In genomic region chr16:17451835-17452234, GRCh38 we compare ENCODE assay signal across 15 cellular contexts. TPM values are rescaled to one million over a fixed set of nuclear protein-coding genes. Genes with fewer than 3 reads are reported as not detected.
DNase-seq lines count a peak whose midpoint lies in the region; TF ChIP-seq lines count a peak whose summit lies in the region.
"Had no signal": no experiment of that assay in that cellular context is flagged by ENCODE, and none has a peak within 500 bp of the region (broad histone marks: within the 10 kb centered on the region; RNA-seq: fewer than 3 reads in every experiment).

No MANE protein-coding gene starts in this region.

- H3K9me3 Mint-ChIP-seq in activated naive CD4-positive, alpha-beta T cell treated with anti-CD3 and anti-CD28 coated beads for 36 hours: no peaks in the 10 kb centered on the region
- H3K9me3 Mint-ChIP-seq in activated CD4-positive, alpha-beta memory T cell treated with anti-CD3 and anti-CD28 coated beads, Interleukin-2, amount 10 ng/mL, durations not matched to agents 7 days and 5 days: no peaks in the 10 kb centered on the region

- no peak overlapping the region for H3K27ac Mint-ChIP-seq in activated naive CD4-positive, alpha-beta T cell treated with anti-CD3 and anti-CD28 coated beads for 36 hours
- peak overlapping the region; percentile 68 for H3K27ac Mint-ChIP-seq in activated CD4-positive, alpha-beta memory T cell treated with anti-CD3 and anti-CD28 coated beads, Interleukin-2, amount 10 ng/mL, durations not matched to agents 7 days and 5 days

- H3K79me2 ChIP-seq in SK-N-SH (ENCODE audit: insufficient read depth): peaks cover 99% of the 10 kb centered on the region

- no peaks in the 10 kb centered on the region for H3K9me2 ChIP-seq in SK-N-SH

- POLR2A ChIA-PET in activated CD4-positive, alpha-beta memory T cell treated with anti-CD3 and anti-CD28 coated beads, Interleukin-2, amount 10 ng/mL, durations not matched to agents 7 days and 5 days (lab: Charles Lee): interaction anchor here (0.6 to 1.4 kb wide), 6 partner anchors 17 to 109 kb away, joined by 3 to 4 read pairs (median 3); no protein-coding TSS in a partner anchor
- POLR2A ChIA-PET in SK-N-SH (lab: Yijun Ruan, JAX): no interaction called here

- H3K4me3 ChIP-seq in NB4 (ENCODE audit: low read depth, low read length) (no peak overlapping the region), spleen (no peak overlapping the region), SK-N-SH (ENCODE audit: low read depth in 2 of 2, low read length in 1 of 2) (no peak overlapping the region)

- H3K36me3 Mint-ChIP-seq in activated naive CD4-positive, alpha-beta T cell treated with anti-CD3 and anti-CD28 coated beads for 36 hours (ENCODE audit: low read depth): peaks cover 3% of the 10 kb centered on the region
- peaks cover 34% of the 10 kb centered on the region for H3K36me3 Mint-ChIP-seq in activated CD4-positive, alpha-beta memory T cell treated with anti-CD3 and anti-CD28 coated beads, Interleukin-2, amount 10 ng/mL, durations not matched to agents 7 days and 5 days (ENCODE audit: low read depth)

- H3K4me2 ChIP-seq in SK-N-SH: no peak overlapping the region

- CTCF ChIA-PET in activated naive CD4-positive, alpha-beta T cell treated with anti-CD3 and anti-CD28 coated beads for 36 hours (lab: Charles Lee): interaction anchor here (1.5 kb wide), 1 partner anchor 11 kb away, joined by 3 read pairs; no protein-coding TSS in a partner anchor
- CTCF ChIA-PET in activated CD4-positive, alpha-beta memory T cell treated with anti-CD3 and anti-CD28 coated beads, Interleukin-2, amount 10 ng/mL, durations not matched to agents 7 days and 5 days (lab: Charles Lee): no interaction called here
- CTCF ChIA-PET in SK-N-SH (lab: Yijun Ruan, JAX): interaction anchor here (1.2 kb wide), 1 partner anchor 15 kb away, joined by 3 read pairs; no protein-coding TSS in a partner anchor

- no peaks in the 10 kb centered on the region for H3K27me3 ChIP-seq in spleen (replicated peaks in 1 of 7)
- no peaks in the 10 kb centered on the region for H3K27me3 ChIP-seq in SK-N-SH (ENCODE audit: insufficient read depth)

- peaks cover 99% of the 10 kb centered on the region for H4K20me1 ChIP-seq in SK-N-SH (ENCODE audit: insufficient read depth)

- DNase-seq in activated naive CD4-positive, alpha-beta T cell treated with anti-CD3 and anti-CD28 coated beads for 36 hours: peak; percentile 30
- no peak for DNase-seq in activated naive CD4-positive, alpha-beta T cell (lab: John Stamatoyannopoulos, UW)
- DNase-seq in NB4 (ENCODE audit: low read depth): peak; percentile 75
- DNase-seq in activated CD4-positive, alpha-beta memory T cell treated with anti-CD3 and anti-CD28 coated beads, Interleukin-2, amount 10 ng/mL, durations not matched to agents 7 days and 5 days: no peak
- DNase-seq in spleen: no peak
- no peak for DNase-seq in RKO (ENCODE audit: low spot score)
- no peak for DNase-seq in SK-N-SH
- DNase-seq in NCI-H510A (lab: John Stamatoyannopoulos, UW): no peak
- DNase-seq: ACHN; activated naive CD4-positive, alpha-beta T cell treated with Interleukin-2 at 50 U/mL for 16 hours; GDM1; hypothalamus; left cardiac atrium; NCI-H2029 treated with DMSO at 0.1 percent for 48 hours; NCI-H748 treated with DMSO at 0.1 percent for 48 hours had no signal

- TF ChIP-seq CTCF in NB4 (IDR thresholded peaks at IDR 0.05; ENCODE audit: low read depth, low read length): no peak
- TF ChIP-seq CTCF in spleen (IDR thresholded peaks at IDR 0.05 in 8 of 11, conservative IDR thresholded peaks at IDR 0.05 in 3 of 11): no peak
- TF ChIP-seq CTCF in SK-N-SH (IDR thresholded peaks at IDR 0.05): no peak

- H3K4me3 Mint-ChIP-seq in activated naive CD4-positive, alpha-beta T cell treated with anti-CD3 and anti-CD28 coated beads for 36 hours: no peak overlapping the region
- H3K4me3 Mint-ChIP-seq in activated CD4-positive, alpha-beta memory T cell treated with anti-CD3 and anti-CD28 coated beads, Interleukin-2, amount 10 ng/mL, durations not matched to agents 7 days and 5 days: no peak overlapping the region

- no peak overlapping the region for H3K9ac ChIP-seq in SK-N-SH

- H2AFZ ChIP-seq in SK-N-SH (ENCODE audit: low read depth): no peak overlapping the region

- TF ChIP-seq POLR2A in NB4 (IDR thresholded peaks at IDR 0.05; ENCODE audit: extremely low read depth, insufficient read length) (no peak), spleen (IDR thresholded peaks at IDR 0.05) (no peak)

- peaks cover 21% of the 10 kb centered on the region for H3F3A ChIP-seq in SK-N-SH (replicated peaks; ENCODE audit: insufficient read depth)

- H3K4me1 Mint-ChIP-seq in activated naive CD4-positive, alpha-beta T cell treated with anti-CD3 and anti-CD28 coated beads for 36 hours (ENCODE audit: low read depth): peaks cover 37% of the 10 kb centered on the region
- peaks cover 59% of the 10 kb centered on the region for H3K4me1 Mint-ChIP-seq in activated CD4-positive, alpha-beta memory T cell treated with anti-CD3 and anti-CD28 coated beads, Interleukin-2, amount 10 ng/mL, durations not matched to agents 7 days and 5 days

- H3K36me3 ChIP-seq in spleen (peaks cover 0 to 12% (median 0%) of the 10 kb centered on the region in 6 donors), SK-N-SH (replicated peaks in 1 of 2; ENCODE audit: control insufficient read depth in 1 of 2, insufficient read depth in 2 of 2, low read length in 1 of 2) (peaks cover 0 to 43% of the 10 kb centered on the region in 2 experiments)

- peaks cover 30 to 75% (median 52%) of the 10 kb centered on the region in 6 donors for H3K4me1 ChIP-seq in spleen
- peaks cover 0 to 24% of the 10 kb centered on the region in 2 experiments; a peak in 1 of 4 replicates for H3K4me1 ChIP-seq in SK-N-SH (ENCODE audit: control insufficient read depth in 1 of 2, insufficient read depth in 2 of 2, low read depth in 1 of 2, low read length in 1 of 2)

- H3K27me3 Mint-ChIP-seq in activated naive CD4-positive, alpha-beta T cell treated with anti-CD3 and anti-CD28 coated beads for 36 hours (ENCODE audit: low read depth): no peaks in the 10 kb centered on the region
- H3K27me3 Mint-ChIP-seq in activated CD4-positive, alpha-beta memory T cell treated with anti-CD3 and anti-CD28 coated beads, Interleukin-2, amount 10 ng/mL, durations not matched to agents 7 days and 5 days: no peaks in the 10 kb centered on the region

- H3K27ac ChIP-seq in spleen (peak overlapping the region in 6 of 8 donors; percentile 13 to 90 (median 54)), SK-N-SH (ENCODE audit: low read depth in 2 of 2, low read length in 1 of 2) (no peak overlapping the region)

- no peaks in the 10 kb centered on the region for H3K9me3 ChIP-seq in spleen
- no peaks in the 10 kb centered on the region for H3K9me3 ChIP-seq in SK-N-SH

- TF ChIP-seq EP300 in SK-N-SH (IDR thresholded peaks at IDR 0.05; ENCODE audit: borderline replicate concordance in 1 of 2, low read depth in 1 of 2, low read length in 1 of 2): no peak

- WGBS in spleen, 5 donors: 28 to 52% (median 43%) methylated on average over 3 of the region's 3 CpGs
- 87% methylated on average over 3 of the region's 3 CpGs for WGBS in SK-N-SH (ENCODE audit: low lambda C conversion rate)

- intact Hi-C loops in activated naive CD4-positive, alpha-beta T cell treated with anti-CD3 and anti-CD28 coated beads for 36 hours (cut with micrococcal nuclease): no loop called here
- intact Hi-C loops in spleen (cut with DNase I; ENCODE audit: low total_unique reads): no loop called here

- TF ChIP-seq RAD21 in SK-N-SH (IDR thresholded peaks at IDR 0.05; ENCODE audit: low read length): no peak

TF ChIP-seq in SK-N-SH, 30 proteins besides CTCF, POLR2A, EP300 and RAD21:
- no peak for TF ChIP-seq YY1 (IDR thresholded peaks at IDR 0.05; ENCODE audit: low read depth)
- no peak for TF ChIP-seq ELF1 (IDR thresholded peaks at IDR 0.05)
- no peak for TF ChIP-seq TEAD4 (IDR thresholded peaks at IDR 0.05; ENCODE audit: borderline replicate concordance, insufficient read depth)
- TF ChIP-seq TCF12 (IDR thresholded peaks at IDR 0.05): no peak
- no peak for TF ChIP-seq FOXM1 (IDR thresholded peaks at IDR 0.05; ENCODE audit: low read depth)
- no peak for TF ChIP-seq RCOR1 (IDR thresholded peaks at IDR 0.05; ENCODE audit: low read length)
- no peak for TF ChIP-seq POLR2AphosphoS5 (IDR thresholded peaks at IDR 0.05; ENCODE audit: low read depth, low read length)
- no peak for TF ChIP-seq JUND (IDR thresholded peaks at IDR 0.05)
- no peak for TF ChIP-seq NRF1 (IDR thresholded peaks at IDR 0.05; ENCODE audit: low read depth, low read length)
- TF ChIP-seq CHD2 (IDR thresholded peaks at IDR 0.05; ENCODE audit: low read length, partially characterized antibody): no peak
- TF ChIP-seq RFX5 (IDR thresholded peaks at IDR 0.05; ENCODE audit: low read length): no peak
- no peak for TF ChIP-seq USF2 (IDR thresholded peaks at IDR 0.05; ENCODE audit: borderline replicate concordance, low read depth, low read length)
TF ChIP-seq in SK-N-SH: peak in this region for 0.

RNA-seq across cellular contexts. Expression of gene XYLT1, which starts 18.9 kb away (rescaled TPM):
- total RNA-seq in activated naive CD4-positive, alpha-beta T cell treated with anti-CD3 and anti-CD28 coated beads for 36 hours: 1 to 10 TPM; 3.3 to 4.5 TPM
- total RNA-seq in activated CD4-positive, alpha-beta memory T cell treated with anti-CD3 and anti-CD28 coated beads, Interleukin-2, amount 10 ng/mL, durations not matched to agents 7 days and 5 days: 10 to 100 TPM; 30.2 to 34.9 TPM
- 10 to 100 TPM; 17.2 to 40.7 (median 25.2) TPM for total RNA-seq in spleen
- 1 to 10 TPM; 2.1 to 3.2 (median 2.4) TPM for polyA plus RNA-seq in spleen
- polyA plus RNA-seq in SK-N-SH (2012; rRNA removed): 16.6 and 17.6 TPM in 2 replicates
- 14.3 and 18.1 TPM in 2 replicates for polyA plus RNA-seq in SK-N-SH (2012; cell fraction: cytosol; rRNA removed)
- polyA plus RNA-seq in SK-N-SH (2012; cell fraction: nucleus; rRNA removed): 13.7 and 20.5 TPM in 2 replicates

Comparison
In these comparisons a context has a peak if more than half of its experiments do, and no peak if none do; other contexts are left out.
1. DNase-seq: peak in activated naive CD4-positive, alpha-beta T cell treated with anti-CD3 and anti-CD28 coated beads for 36 hours (single experiment) and NB4 (single experiment); none in activated naive CD4-positive, alpha-beta T cell (0 of 4), activated CD4-positive, alpha-beta memory T cell treated with anti-CD3 and anti-CD28 coated beads, Interleukin-2, amount 10 ng/mL, durations not matched to agents 7 days and 5 days (single experiment), spleen (single experiment), RKO (single experiment), SK-N-SH (single experiment) and NCI-H510A (single experiment).
2. H3K27ac ChIP-seq: peak in spleen (6 of 8); none in SK-N-SH (0 of 2).